1 cellular context compared by ENCODE assay signal in the genomic region with DNA sequence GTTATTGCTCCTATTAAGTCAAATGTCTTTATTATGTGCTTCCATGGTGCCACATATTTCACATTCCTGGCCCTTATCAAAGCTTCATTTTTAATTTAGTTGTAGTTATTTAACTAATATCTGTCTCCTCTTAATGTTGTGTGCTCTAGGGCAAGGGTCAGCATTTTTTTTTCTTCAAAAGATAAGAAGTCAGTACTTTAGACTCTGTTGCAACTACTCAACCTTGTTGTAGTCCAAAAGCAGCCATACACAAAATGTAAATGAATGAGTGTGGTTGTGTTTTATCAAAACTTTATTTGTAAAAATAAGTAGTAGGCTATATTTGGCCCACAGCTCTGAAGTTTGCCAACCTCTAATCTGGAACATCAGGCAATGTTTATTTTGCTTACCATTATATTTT.
TF ChIP-seq lines count a peak whose summit lies in the region.

No MANE protein-coding gene starts in this region.

TF ChIP-seq in WTC11, 78 proteins besides CTCF, POLR2A, EP300 and RAD21 (continued from another document):
- no peak for TF ChIP-seq CDX4 (CRISPR knock-in tag; IDR thresholded peaks at IDR 0.05; ENCODE audit: borderline replicate concordance)
- no peak for TF ChIP-seq ARID4B (CRISPR knock-in tag; IDR thresholded peaks at IDR 0.05; ENCODE audit: borderline replicate concordance)
- no peak for TF ChIP-seq ERG (CRISPR knock-in tag; IDR thresholded peaks at IDR 0.05)
- TF ChIP-seq, protein P1, sequence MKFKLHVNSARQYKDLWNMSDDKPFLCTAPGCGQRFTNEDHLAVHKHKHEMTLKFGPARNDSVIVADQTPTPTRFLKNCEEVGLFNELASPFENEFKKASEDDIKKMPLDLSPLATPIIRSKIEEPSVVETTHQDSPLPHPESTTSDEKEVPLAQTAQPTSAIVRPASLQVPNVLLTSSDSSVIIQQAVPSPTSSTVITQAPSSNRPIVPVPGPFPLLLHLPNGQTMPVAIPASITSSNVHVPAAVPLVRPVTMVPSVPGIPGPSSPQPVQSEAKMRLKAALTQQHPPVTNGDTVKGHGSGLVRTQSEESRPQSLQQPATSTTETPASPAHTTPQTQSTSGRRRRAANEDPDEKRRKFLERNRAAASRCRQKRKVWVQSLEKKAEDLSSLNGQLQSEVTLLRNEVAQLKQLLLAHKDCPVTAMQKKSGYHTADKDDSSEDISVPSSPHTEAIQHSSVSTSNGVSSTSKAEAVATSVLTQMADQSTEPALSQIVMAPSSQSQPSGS (CRISPR knock-in tag; IDR thresholded peaks at IDR 0.05; ENCODE audit: borderline replicate concordance, low read depth): no peak
- TF ChIP-seq ZMAT4 (CRISPR knock-in tag; IDR thresholded peaks at IDR 0.05): no peak
- no peak for TF ChIP-seq ZNF263 (CRISPR knock-in tag; IDR thresholded peaks at IDR 0.05; ENCODE audit: low read depth)
- TF ChIP-seq SOX15 (CRISPR knock-in tag; IDR thresholded peaks at IDR 0.05): no peak
- no peak for TF ChIP-seq JAZF1 (CRISPR knock-in tag; IDR thresholded peaks at IDR 0.05)
- TF ChIP-seq PRRX2 (CRISPR knock-in tag; IDR thresholded peaks at IDR 0.05): no peak
- TF ChIP-seq ZNF121 (CRISPR knock-in tag; IDR thresholded peaks at IDR 0.05): no peak
- no peak for TF ChIP-seq ZSCAN18 (CRISPR knock-in tag; IDR thresholded peaks at IDR 0.05)
